In the genomic region with DNA sequence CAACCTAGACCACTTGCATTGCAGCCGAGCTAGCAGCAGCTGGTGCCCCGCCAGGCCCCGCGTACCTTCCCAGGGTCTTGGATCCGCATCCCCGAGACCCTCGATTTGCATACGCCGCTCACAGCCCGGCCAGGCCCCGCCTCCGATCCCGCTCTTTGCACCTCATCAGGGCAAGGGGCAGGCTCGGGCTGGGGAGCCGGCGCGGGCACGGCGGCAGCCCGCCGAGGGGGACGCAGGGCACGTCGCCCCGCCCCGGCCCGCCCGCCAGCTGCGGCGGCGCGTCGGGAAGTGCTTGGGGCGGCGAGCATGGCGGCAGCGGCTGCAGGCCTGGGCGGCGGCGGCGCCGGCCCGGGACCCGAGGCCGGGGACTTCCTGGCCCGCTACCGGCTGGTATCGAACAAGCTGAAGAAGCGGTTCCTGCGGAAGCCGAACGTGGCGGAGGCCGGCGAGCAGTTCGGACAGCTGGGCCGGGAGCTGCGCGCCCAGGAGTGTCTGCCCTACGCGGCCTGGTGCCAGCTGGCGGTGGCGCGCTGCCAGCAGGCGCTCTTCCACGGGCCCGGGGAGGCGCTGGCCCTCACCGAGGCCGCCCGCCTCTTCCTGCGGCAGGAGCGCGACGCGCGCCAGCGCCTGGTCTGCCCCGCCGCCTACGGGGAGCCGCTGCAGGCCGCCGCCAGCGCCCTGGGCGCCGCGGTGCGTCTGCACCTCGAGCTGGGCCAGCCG, we compare ENCODE assay signal across 7 cellular contexts. TPM values are rescaled to one million over a fixed set of nuclear protein-coding genes. Genes with fewer than 3 reads are reported as not detected.
DNase-seq lines count a peak whose midpoint lies in the region; ATAC-seq lines count a peak whose summit lies in the region.
"Not testable (repeated sequence)": the region's sequence is repeated elsewhere in the genome, so short reads cannot be mapped to it uniquely, and the experiment has no call there.

TSS of gene F8A1 (plus strand) at position 287 of the 720 bp plus-strand sequence. CDS start at position 307, 20 bp downstream.

- 0% methylated on average over 3 of the region's 91 CpGs for WGBS in right cardiac atrium

- H3K4me3 ChIP-seq in right cardiac atrium (ENCODE audit: low read length): not testable (repeated sequence)

- intact Hi-C loops in right cardiac atrium (cut with DNase I): not testable (repeated sequence)

- peak; percentile 70 for ATAC-seq in GM18907 (IDR thresholded peaks at IDR 0.05; ENCODE audit: unreplicated experiment)
- ATAC-seq in HG02588 (IDR thresholded peaks at IDR 0.05; ENCODE audit: unreplicated experiment): peak; percentile 83
- peak; percentile 63 for ATAC-seq in HG03460 (IDR thresholded peaks at IDR 0.05; ENCODE audit: unreplicated experiment)
- ATAC-seq in right cardiac atrium: peak; percentile 75 to 90

- DNase-seq in activated CD4-positive, alpha-beta T cell treated with anti-CD3 and anti-CD28 coated beads for 4 hours: peak; percentile 8 to 19
- peak; percentile 60 for DNase-seq in activated naive CD4-positive, alpha-beta T cell treated with anti-CD3 and anti-CD28 coated beads, Interleukin-2, amount 50 U/mL, for 16 hours
- DNase-seq in right cardiac atrium: peak in 1 of 3 donors; percentile 82
- peak in 2 of 3 donors; percentile 31 to 43 for DNase-seq in stimulated activated CD4-positive, alpha-beta T cell treated with anti-CD3 and anti-CD28 coated beads, Interleukin-12 subunit alpha, Interleukin-12 subunit beta, amount 100 ng/mL, for 48 hours (ENCODE audit: low read depth in 2 of 3, low spot score in 1 of 3)

- H3K27me3 ChIP-seq in right cardiac atrium (ENCODE audit: control insufficient read depth, insufficient read depth): not testable (repeated sequence)

- not testable (repeated sequence) for H3K4me1 ChIP-seq in right cardiac atrium (ENCODE audit: control insufficient read depth, insufficient read depth, low read length)

- peak within 1 kb of the TSS; percentile 45 for H3K27ac ChIP-seq in right cardiac atrium (ENCODE audit: low read length)

- not testable (repeated sequence) for H3K9me3 ChIP-seq in right cardiac atrium (ENCODE audit: control insufficient read depth, low read length)

RNA-seq across cellular contexts. Expression of gene F8A1, which starts in this region (rescaled TPM):
- total RNA-seq in right cardiac atrium: 10 to 100 TPM; 12.9 to 33.4 (median 20.8) TPM
- 25.3 TPM for polyA plus RNA-seq in right cardiac atrium
